In the genomic region with DNA sequence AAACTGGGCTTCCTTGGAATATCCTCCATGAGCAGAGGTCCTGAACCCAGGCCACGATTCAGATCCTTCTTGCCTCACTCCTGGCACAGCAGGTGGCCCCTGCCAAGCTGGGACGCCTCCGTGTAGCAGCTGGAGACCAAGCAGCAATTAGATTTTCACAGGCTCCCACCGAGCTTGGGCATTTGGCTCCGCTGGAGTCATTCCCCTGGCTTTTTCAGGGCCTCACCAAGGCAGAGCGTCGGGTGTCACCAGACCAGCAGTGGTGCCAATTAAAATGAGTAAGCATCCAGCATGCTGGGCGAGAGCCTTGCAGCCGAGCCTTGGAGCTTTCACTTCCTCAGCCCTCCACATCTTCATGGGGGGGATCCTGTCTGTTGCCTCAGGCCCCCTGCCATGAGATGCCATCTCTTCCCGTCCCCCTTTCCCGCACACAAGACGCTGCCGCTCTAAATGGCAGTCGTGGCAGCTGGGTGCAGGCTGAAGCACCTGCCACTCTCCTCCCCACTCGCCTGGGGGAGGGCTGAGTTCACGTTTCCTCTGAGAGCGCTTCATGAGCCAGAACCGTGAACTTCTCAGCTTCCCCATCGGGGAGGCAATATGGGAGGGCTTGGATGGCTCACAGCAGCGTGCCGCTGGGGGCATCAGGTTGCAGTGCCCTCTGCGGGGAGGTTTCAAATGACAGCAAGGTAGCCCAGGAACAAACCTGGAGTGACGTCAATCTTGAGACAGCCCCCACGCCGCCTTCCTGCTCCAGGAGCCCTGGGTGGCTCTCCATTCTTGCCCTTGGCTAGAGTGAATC, we compare ENCODE assay signal across 8 cellular contexts. TPM values are rescaled to one million over a fixed set of nuclear protein-coding genes. Genes with fewer than 3 reads are reported as not detected.
DNase-seq lines count a peak whose midpoint lies in the region; ATAC-seq, FAIRE-seq and TF ChIP-seq lines count a peak whose summit lies in the region.

No MANE protein-coding gene starts in this region.

- H3K4me3 ChIP-seq in right lobe of liver (no peak overlapping the region), HepG2 (replicated peaks in 1 of 3; ENCODE audit: insufficient read depth in 1 of 3, low read depth in 2 of 3, low read length in 3 of 3) (no peak overlapping the region), iPS DF 6.9 (ENCODE audit: low read length) (no peak overlapping the region)

- CTCF ChIA-PET in HepG2 (lab: Yijun Ruan, JAX; ENCODE audit: low intra/inter-chr PET ratio, low total read pairs) = no interaction called here

- no peak for TF ChIP-seq CTCF in right lobe of liver (IDR thresholded peaks at IDR 0.05)
- TF ChIP-seq CTCF in HepG2 (CRISPR knock-in tag; IDR thresholded peaks at IDR 0.05) = no peak

- POLR2A ChIA-PET in HepG2 (lab: Yijun Ruan, JAX) = interaction anchor here (1.2 to 3.7 kb wide), 2 partner anchors 13 to 27 kb away, joined by 3 to 21 read pairs; no protein-coding TSS in a partner anchor

- intact Hi-C loops in right lobe of liver (cut with DNase I) (no loop called here), HepG2 (cut with micrococcal nuclease; ENCODE audit: unreplicated experiment) (no loop called here)

- WGBS in right lobe of liver (ENCODE audit: insufficient coverage, low coverage, low lambda C conversion rate, missing lambda C conversion rate) = 90% methylated on average over 9 of the region's 25 CpGs
- WGBS in HepG2 (ENCODE audit: low lambda C conversion rate) = 98% methylated on average over 21 of the region's 25 CpGs
- WGBS in iPS DF 6.9 (ENCODE audit: insufficient coverage, insufficient read length) = no CpG with 5 or more reads among the region's 25 CpGs

- no peak for FAIRE-seq in HepG2 (lab: Jason Lieb, UNC)
- FAIRE-seq in HTR-8/SVneo (lab: Jason Lieb, UNC) = no peak

- H3K36me3 ChIP-seq in right lobe of liver = peaks cover 0 to 33% (median 15%) of the 10 kb centered on the region in 4 donors
- H3K36me3 ChIP-seq in HepG2 (replicated peaks in 1 of 2; ENCODE audit: control insufficient read depth in 1 of 2, insufficient read depth in 2 of 2, low read length in 2 of 2) = peaks cover 7 to 11% of the 10 kb centered on the region in 2 experiments; a peak in 3 of 5 replicates
- no peaks in the 10 kb centered on the region for H3K36me3 ChIP-seq in iPS DF 6.9 (ENCODE audit: control insufficient read depth, insufficient read depth, low read length)

- H3K4me1 ChIP-seq in right lobe of liver (peaks cover 0 to 53% (median 10%) of the 10 kb centered on the region in 4 donors), HepG2 (ENCODE audit: insufficient read depth, low read length) (peaks cover 71% of the 10 kb centered on the region), iPS DF 6.9 (ENCODE audit: control insufficient read depth, insufficient read depth, low read length) (peaks cover 11% of the 10 kb centered on the region; the same call in 1 of the 2 replicates)

- TF ChIP-seq POLR2A in right lobe of liver (IDR thresholded peaks at IDR 0.05) (no peak), HepG2 (IDR thresholded peaks at IDR 0.05; ENCODE audit: insufficient read depth in 1 of 2, low read depth in 2 of 2, low read length in 2 of 2) (no peak)

- H3K9me3 ChIP-seq in right lobe of liver = no peaks in the 10 kb centered on the region
- no peaks in the 10 kb centered on the region for H3K9me3 ChIP-seq in HepG2 (ENCODE audit: low read length)
- no peaks in the 10 kb centered on the region for H3K9me3 ChIP-seq in iPS DF 6.9 (ENCODE audit: control insufficient read depth, insufficient read depth, low read length)

- no peak overlapping the region for H3K9ac ChIP-seq in HepG2 (ENCODE audit: insufficient read depth, low read depth, low read length)

- TF ChIP-seq EP300 in HepG2 (IDR thresholded peaks at IDR 0.05; ENCODE audit: low read depth in 2 of 2, low read length in 2 of 2) (no peak), HepG2 (CRISPR knock-in tag; IDR thresholded peaks at IDR 0.05; ENCODE audit: borderline replicate concordance) (no peak)

- peak in 2 of 3 donors; percentile 45 to 46 for DNase-seq in right lobe of liver
- no peak for DNase-seq in HepG2 (ENCODE audit: low spot score)
- DNase-seq in NOMO-1 treated with DMSO at 0.1 percent for 48 hours (lab: John Stamatoyannopoulos, UW; ENCODE audit: unreplicated experiment) = peak; percentile 94
- peak; percentile 22 for DNase-seq in activated T-helper 9 cell treated with anti-CD3 and anti-CD28 coated beads, Interleukin-2, amount 50 U/mL, for 16 hours (ENCODE audit: low read depth)
- DNase-seq in iPS DF 6.9 (ENCODE audit: low read depth, low spot score) = peak; percentile 67
- DNase-seq in stimulated activated CD4-positive, alpha-beta T cell treated with anti-CD3 and anti-CD28 coated beads, Interleukin-1b, Interleukin-23, amount 100 ng/mL, for 1 hour (ENCODE audit: low read depth in 2 of 2) = peak; percentile 23 to 31
- no peak for DNase-seq in HTR-8/SVneo (ENCODE audit: insufficient read length, low spot score)

- no peak overlapping the region for H2AFZ ChIP-seq in HepG2 (ENCODE audit: low read length)

- in situ Hi-C loops in HepG2 (cut with HindIII; ENCODE audit: extremely low pct_ligation_motif_present, low pct_unique_long_range_greater_than_20kb) = no loop called here

- H3K27ac ChIP-seq in right lobe of liver = peak overlapping the region in 2 of 3 donors; percentile 27 to 29
- no peak overlapping the region for H3K27ac ChIP-seq in HepG2 (ENCODE audit: extremely low read length, insufficient read depth, low read length)
- H3K27ac ChIP-seq in iPS DF 6.9 (ENCODE audit: low read length) = no peak overlapping the region

- H3K27me3 ChIP-seq in right lobe of liver (no peaks in the 10 kb centered on the region), HepG2 (ENCODE audit: control insufficient read depth in 1 of 2, insufficient read depth in 2 of 2, low read length in 2 of 2) (no peaks in the 10 kb centered on the region), iPS DF 6.9 (ENCODE audit: control insufficient read depth, insufficient read depth, low read length) (no peaks in the 10 kb centered on the region)

- no peak for TF ChIP-seq RAD21 in HepG2 (CRISPR knock-in tag; IDR thresholded peaks at IDR 0.05)

- no peaks in the 10 kb centered on the region for H3K79me2 ChIP-seq in HepG2 (ENCODE audit: insufficient read depth, low read length)

- ATAC-seq in right lobe of liver = peak; percentile 19 to 34 (median 24)
- ATAC-seq in HepG2 = no peak
- peak; percentile 46 for ATAC-seq in HG03378 (IDR thresholded peaks at IDR 0.05; ENCODE audit: unreplicated experiment)

- no peak overlapping the region for H3K4me2 ChIP-seq in HepG2 (ENCODE audit: low read depth, low read length)

- no TSS peak for BruUV-seq in HepG2 (replicated peaks; lab: Mats Ljungman, UMichigan)

- no peaks in the 10 kb centered on the region for H4K20me1 ChIP-seq in HepG2 (ENCODE audit: insufficient read depth, low read length)

RNA-seq across cellular contexts. Expression of a gene that starts 11.7 kb away (rescaled TPM):
- 10 to 100 TPM; 18.0 to 34.6 (median 28.3) TPM for total RNA-seq in right lobe of liver
- 3.8 and 8.0 TPM in 2 replicates for total RNA-seq in HepG2 (2016; rRNA removed; fragmentation: Illumina TruSeq; extraction: Trizol)
- 4.4 and 4.6 TPM in 2 replicates for total RNA-seq in HepG2 (2016; cell fraction: cytosol; rRNA removed; fragmentation: Illumina TruSeq; extraction: Trizol; ENCODE audit: low read depth)
- total RNA-seq in HepG2 (2016; cell fraction: insoluble cytoplasmic fraction; rRNA removed; fragmentation: Illumina TruSeq; extraction: Trizol) = 3.0 and 10.0 TPM in 2 replicates
- 4.2 and 4.5 TPM in 2 replicates for total RNA-seq in HepG2 (2016; cell fraction: membrane; rRNA removed; fragmentation: Illumina TruSeq; extraction: Trizol)
- 12.3 and 15.7 TPM in 2 replicates for total RNA-seq in HepG2 (2016; cell fraction: nucleus; rRNA removed; fragmentation: Illumina TruSeq; extraction: Trizol)
- 26.8 and 33.5 TPM in 2 replicates for polyA plus RNA-seq in HepG2 (2011; rRNA removed)
- polyA plus RNA-seq in HepG2 (2011; cell fraction: cytosol; rRNA removed) = 10.3 and 10.4 TPM in 2 replicates
- polyA plus RNA-seq in HepG2 (2011; cell fraction: nucleus; rRNA removed) = 183 and 201 TPM in 2 replicates
- polyA plus RNA-seq in HepG2 (2012) = 18.0 and 21.8 TPM in 2 replicates
- polyA plus RNA-seq in HepG2 (2016; cell fraction: cytosol; fragmentation: Illumina TruSeq; extraction: Trizol; ENCODE audit: low read depth) = 0.84 and 1.4 TPM in 2 replicates
- polyA plus RNA-seq in HepG2 (2016; cell fraction: insoluble cytoplasmic fraction; fragmentation: Illumina TruSeq; extraction: Trizol; ENCODE audit: low read depth) = 3.5 and 4.1 TPM in 2 replicates
- polyA plus RNA-seq in HepG2 (2016; cell fraction: membrane; fragmentation: Illumina TruSeq; extraction: Trizol; ENCODE audit: low read depth) = 2.5 and 2.8 TPM in 2 replicates
- polyA plus RNA-seq in HepG2 (2016; cell fraction: nucleus; fragmentation: Illumina TruSeq; extraction: Trizol; ENCODE audit: insufficient read depth, low read depth) = 42.1 and 42.8 TPM in 2 replicates
- polyA minus RNA-seq in HepG2 (2011; rRNA and poly(A)+ RNA removed; ENCODE audit: low replicate concordance) = 40.0 and 48.9 TPM in 2 replicates
- 7.3 and 9.8 TPM in 2 replicates for polyA minus RNA-seq in HepG2 (2011; cell fraction: cytosol; rRNA and poly(A)+ RNA removed)
- polyA minus RNA-seq in HepG2 (2011; cell fraction: nucleus; rRNA and poly(A)+ RNA removed) = 45.8 and 47.1 TPM in 2 replicates

RNA-seq across cellular contexts. Expression of a gene that starts 47.5 kb away (rescaled TPM):
- total RNA-seq in right lobe of liver (10 to 100 TPM; 11.1 to 33.0 (median 22.3) TPM), HepG2 (2016; rRNA removed; fragmentation: Illumina TruSeq; extraction: Trizol) (28.1 and 28.9 TPM in 2 replicates)
- 34.7 and 44.4 TPM in 2 replicates for total RNA-seq in HepG2 (2016; cell fraction: cytosol; rRNA removed; fragmentation: Illumina TruSeq; extraction: Trizol; ENCODE audit: low read depth)
- total RNA-seq in HepG2 (2016; cell fraction: insoluble cytoplasmic fraction; rRNA removed; fragmentation: Illumina TruSeq; extraction: Trizol) = 25.7 and 31.1 TPM in 2 replicates
- 58.4 and 67.9 TPM in 2 replicates for total RNA-seq in HepG2 (2016; cell fraction: membrane; rRNA removed; fragmentation: Illumina TruSeq; extraction: Trizol)
- total RNA-seq in HepG2 (2016; cell fraction: nucleus; rRNA removed; fragmentation: Illumina TruSeq; extraction: Trizol) = 16.2 and 17.8 TPM in 2 replicates
- 12.4 and 14.3 TPM in 2 replicates for polyA plus RNA-seq in HepG2 (2011; rRNA removed)
- polyA plus RNA-seq in HepG2 (2011; cell fraction: cytosol; rRNA removed) = 13.8 and 16.3 TPM in 2 replicates
- polyA plus RNA-seq in HepG2 (2011; cell fraction: nucleus; rRNA removed) = 8.9 and 10.1 TPM in 2 replicates
- polyA plus RNA-seq in HepG2 (2012) = 8.6 and 10.6 TPM in 2 replicates
- polyA plus RNA-seq in HepG2 (2016; cell fraction: cytosol; fragmentation: Illumina TruSeq; extraction: Trizol; ENCODE audit: low read depth) = 48.9 and 64.2 TPM in 2 replicates
- 35.7 and 37.7 TPM in 2 replicates for polyA plus RNA-seq in HepG2 (2016; cell fraction: insoluble cytoplasmic fraction; fragmentation: Illumina TruSeq; extraction: Trizol; ENCODE audit: low read depth)
- 64.3 and 73.8 TPM in 2 replicates for polyA plus RNA-seq in HepG2 (2016; cell fraction: membrane; fragmentation: Illumina TruSeq; extraction: Trizol; ENCODE audit: low read depth)
- polyA plus RNA-seq in HepG2 (2016; cell fraction: nucleus; fragmentation: Illumina TruSeq; extraction: Trizol; ENCODE audit: insufficient read depth, low read depth) = 21.0 and 24.3 TPM in 2 replicates
- 12.2 and 25.5 TPM in 2 replicates for polyA minus RNA-seq in HepG2 (2011; rRNA and poly(A)+ RNA removed; ENCODE audit: low replicate concordance)
- polyA minus RNA-seq in HepG2 (2011; cell fraction: cytosol; rRNA and poly(A)+ RNA removed) = 6.2 and 7.6 TPM in 2 replicates
- polyA minus RNA-seq in HepG2 (2011; cell fraction: nucleus; rRNA and poly(A)+ RNA removed) = 11.1 and 14.5 TPM in 2 replicates

RNA-seq across cellular contexts. Expression of a gene that starts 47.7 kb away (rescaled TPM):
- total RNA-seq in right lobe of liver (10 to 100 TPM; 22.8 to 43.8 (median 31.1) TPM), HepG2 (2016; rRNA removed; fragmentation: Illumina TruSeq; extraction: Trizol) (45.1 and 59.7 TPM in 2 replicates)
- 5.0 and 6.8 TPM in 2 replicates for total RNA-seq in HepG2 (2016; cell fraction: cytosol; rRNA removed; fragmentation: Illumina TruSeq; extraction: Trizol; ENCODE audit: low read depth)
- total RNA-seq in HepG2 (2016; cell fraction: insoluble cytoplasmic fraction; rRNA removed; fragmentation: Illumina TruSeq; extraction: Trizol) = 44.2 and 60.5 TPM in 2 replicates
- total RNA-seq in HepG2 (2016; cell fraction: membrane; rRNA removed; fragmentation: Illumina TruSeq; extraction: Trizol) = 15.7 and 17.4 TPM in 2 replicates
- 30.5 and 38.6 TPM in 2 replicates for total RNA-seq in HepG2 (2016; cell fraction: nucleus; rRNA removed; fragmentation: Illumina TruSeq; extraction: Trizol)
- 51.3 and 61.1 TPM in 2 replicates for polyA plus RNA-seq in HepG2 (2011; rRNA removed)
- polyA plus RNA-seq in HepG2 (2011; cell fraction: cytosol; rRNA removed) = 33.9 and 54.0 TPM in 2 replicates
- polyA plus RNA-seq in HepG2 (2011; cell fraction: nucleus; rRNA removed) = 56.0 and 66.1 TPM in 2 replicates
- polyA plus RNA-seq in HepG2 (2012) = 29.2 and 33.1 TPM in 2 replicates
- 4.2 and 4.5 TPM in 2 replicates for polyA plus RNA-seq in HepG2 (2016; cell fraction: cytosol; fragmentation: Illumina TruSeq; extraction: Trizol; ENCODE audit: low read depth)
- 61.6 and 69.4 TPM in 2 replicates for polyA plus RNA-seq in HepG2 (2016; cell fraction: insoluble cytoplasmic fraction; fragmentation: Illumina TruSeq; extraction: Trizol; ENCODE audit: low read depth)
- 8.9 and 13.8 TPM in 2 replicates for polyA plus RNA-seq in HepG2 (2016; cell fraction: membrane; fragmentation: Illumina TruSeq; extraction: Trizol; ENCODE audit: low read depth)
- polyA plus RNA-seq in HepG2 (2016; cell fraction: nucleus; fragmentation: Illumina TruSeq; extraction: Trizol; ENCODE audit: insufficient read depth, low read depth) = 93.7 and 96.2 TPM in 2 replicates
- 67.7 and 93.0 TPM in 2 replicates for polyA minus RNA-seq in HepG2 (2011; rRNA and poly(A)+ RNA removed; ENCODE audit: low replicate concordance)
- 23.5 and 27.4 TPM in 2 replicates for polyA minus RNA-seq in HepG2 (2011; cell fraction: cytosol; rRNA and poly(A)+ RNA removed)
- polyA minus RNA-seq in HepG2 (2011; cell fraction: nucleus; rRNA and poly(A)+ RNA removed) = 26.4 and 35.3 TPM in 2 replicates

Comparison
In these comparisons a context has a peak if more than half of its experiments do, and no peak if none do; other contexts are left out.
1. DNase-seq: peak in right lobe of liver (2 of 3), NOMO-1 treated with DMSO at 0.1 percent for 48 hours (single experiment), activated T-helper 9 cell treated with anti-CD3 and anti-CD28 coated beads, Interleukin-2, amount 50 U/mL, for 16 hours (single experiment), iPS DF 6.9 (single experiment) and stimulated activated CD4-positive, alpha-beta T cell treated with anti-CD3 and anti-CD28 coated beads, Interleukin-1b, Interleukin-23, amount 100 ng/mL, for 1 hour (2 of 2); none in HepG2 (single experiment) and HTR-8/SVneo (single experiment).
2. H3K27ac ChIP-seq: peak in right lobe of liver (2 of 3); none in HepG2 (single experiment) and iPS DF 6.9 (single experiment).